ENCODE assay signal across 8 cellular contexts in genomic region chr6:31582230-31582601, GRCh38.
DNase-seq lines count a peak whose midpoint lies in the region; ATAC-seq and TF ChIP-seq lines count a peak whose summit lies in the region.

Gene LTB (minus strand): TSS chr6:31582424. CDS start chr6:31582417, 7 bp downstream.

- peak within 1 kb of the TSS; percentile 95 for H3K27ac ChIP-seq in effector memory CD4-positive, alpha-beta T cell (ENCODE audit: insufficient read depth, low read length, poor library complexity, severe bottlenecking)

- DNase-seq in activated CD4-positive, CD25-positive, alpha-beta regulatory T cell (lab: John Stamatoyannopoulos, UW): peak in 3 of 4 experiments; percentile 25 to 72 (median 66)
- DNase-seq in effector memory CD4-positive, alpha-beta T cell: peak; percentile 64 to 69 (median 66)
- no peak for DNase-seq in GDM1 (lab: John Stamatoyannopoulos, UW)

- TF ChIP-seq POLR2A in GM18505 (IDR thresholded peaks at IDR 0.05; ENCODE audit: borderline replicate concordance, extremely low read depth, insufficient read depth, insufficient read length): peak; percentile 71

- H3K4me3 ChIP-seq in effector memory CD4-positive, alpha-beta T cell (ENCODE audit: insufficient read depth, low read depth, low read length, poor library complexity, severe bottlenecking): peak within 1 kb of the TSS; percentile 91
- peak within 1 kb of the TSS; percentile 54 for H3K4me3 ChIP-seq in neuron (ENCODE audit: low read length)

- no peaks in the 10 kb centered on the region for H3K9me3 ChIP-seq in effector memory CD4-positive, alpha-beta T cell (ENCODE audit: control insufficient read depth, low read length)
- H3K9me3 ChIP-seq in neuron (ENCODE audit: low read length): no peaks in the 10 kb centered on the region

- peak within 1 kb of the TSS; percentile 85 for H2AFZ ChIP-seq in neuron (ENCODE audit: low read depth, low read length)

- no peaks in the 10 kb centered on the region for H3K27me3 ChIP-seq in effector memory CD4-positive, alpha-beta T cell (replicated peaks; ENCODE audit: control insufficient read depth, insufficient read depth, low read length, poor library complexity, severe bottlenecking)
- peaks cover 15% of the 10 kb centered on the region for H3K27me3 ChIP-seq in neuron (ENCODE audit: insufficient read depth, low read length)

- peaks cover 76% of the 10 kb centered on the region for H3K4me1 ChIP-seq in effector memory CD4-positive, alpha-beta T cell (ENCODE audit: control insufficient read depth, insufficient read depth, low read length, poor library complexity, severe bottlenecking)
- no peaks in the 10 kb centered on the region for H3K4me1 ChIP-seq in neuron (ENCODE audit: insufficient read depth, low read length)

- ATAC-seq in GM18505 (IDR thresholded peaks at IDR 0.05; ENCODE audit: unreplicated experiment) (no peak), HG03175 (IDR thresholded peaks at IDR 0.05; ENCODE audit: unreplicated experiment) (no peak), GM19467 (IDR thresholded peaks at IDR 0.05; ENCODE audit: unreplicated experiment) (no peak), HG02970 (IDR thresholded peaks at IDR 0.05; ENCODE audit: low FRiP score, unreplicated experiment) (no peak)

- peaks cover 9% of the 10 kb centered on the region for H3K36me3 ChIP-seq in effector memory CD4-positive, alpha-beta T cell (ENCODE audit: control insufficient read depth, insufficient read depth, low read length)
- no peaks in the 10 kb centered on the region for H3K36me3 ChIP-seq in neuron (ENCODE audit: insufficient read depth, low read length)
